In genomic region chr3:180974286-180974685, GRCh38 we compare ENCODE assay signal across 18 cellular contexts. TPM values are rescaled to one million over a fixed set of nuclear protein-coding genes. Genes with fewer than 3 reads are reported as not detected.
DNase-seq lines count a peak whose midpoint lies in the region; ATAC-seq and TF ChIP-seq lines count a peak whose summit lies in the region.
"Had no signal": no experiment of that assay in that cellular context is flagged by ENCODE, and none has a peak within 500 bp of the region (broad histone marks: within the 10 kb centered on the region; RNA-seq: fewer than 3 reads in every experiment).

No MANE protein-coding gene starts in this region.

- no peak overlapping the region for H2BK5ac ChIP-seq in IMR-90 (ENCODE audit: low read depth, low read length, poor library complexity, severe bottlenecking)

- no peak overlapping the region for H3K14ac ChIP-seq in IMR-90 (replicated peaks; ENCODE audit: low read depth, low read length)

- TF ChIP-seq POLR2A in heart left ventricle (IDR thresholded peaks at IDR 0.05) (no peak), IMR-90 (IDR thresholded peaks at IDR 0.05; ENCODE audit: low read depth, low read length) (no peak), Peyer's patch (IDR thresholded peaks at IDR 0.05) (no peak)

- H3K56ac ChIP-seq in IMR-90 (ENCODE audit: extremely low read depth, insufficient read depth, low read length), result no peak overlapping the region

- intact Hi-C loops in heart left ventricle (cut with DNase I) (loop anchor here in 1 of 10 donors (10.0 kb wide), 1 partner anchor 59 kb away; the partner anchor contains the start of gene FXR1), IMR-90 (cut with micrococcal nuclease) (loop anchor here (5.0 to 10.0 kb wide), 2 partner anchors 42 to 359 kb away; no protein-coding TSS in a partner anchor)

- WGBS in heart left ventricle, 4 donors, result 93 to 97% (median 94%) methylated on average over 6 of the region's 6 CpGs
- WGBS in IMR-90 (ENCODE audit: extremely low coverage in 2 of 2, insufficient read length in 1 of 2), 2 experiments, result 100% methylated on average over 3 of the region's 6 CpGs; no CpG with 5 or more reads in 1 of the 2 experiments

- dilution Hi-C loops in IMR-90 (cut with HindIII; ENCODE audit: low sequenced_read_pairs, unreplicated experiment), result no loop called here

- H2AK5ac ChIP-seq in IMR-90 (ENCODE audit: low read depth, low read length), result no peak overlapping the region

- no peak for TF ChIP-seq CTCF in heart left ventricle (IDR thresholded peaks at IDR 0.05)
- no peak for TF ChIP-seq CTCF in right atrium auricular region (IDR thresholded peaks at IDR 0.05)
- no peak for TF ChIP-seq CTCF in IMR-90 (conservative IDR thresholded peaks at IDR 0.05; ENCODE audit: low read depth, low read length)
- TF ChIP-seq CTCF in Peyer's patch (IDR thresholded peaks at IDR 0.05), result no peak

- H4K91ac ChIP-seq in IMR-90 (ENCODE audit: insufficient read depth, low read depth, low read length), result no peak overlapping the region

- H3K4me2 ChIP-seq in IMR-90 (ENCODE audit: low read depth, low read length), result no peak overlapping the region

- TF ChIP-seq RAD21 in IMR-90 (IDR thresholded peaks at IDR 0.05; ENCODE audit: low read length), result no peak

- H4K8ac ChIP-seq in IMR-90 (ENCODE audit: low read depth in 2 of 2, low read length in 2 of 2), result no peak overlapping the region

- H3K9ac ChIP-seq in IMR-90 (ENCODE audit: low read depth, low read length), result no peak overlapping the region

- peak overlapping the region; percentile 66 for H3K27ac Mint-ChIP-seq in activated naive CD8-positive, alpha-beta T cell
- peak overlapping the region in 4 of 6 donors; percentile 28 to 78 (median 67) for H3K27ac Mint-ChIP-seq in naive B cell

- no TSS peak for BruUV-seq in IMR-90 (replicated peaks; lab: Mats Ljungman, UMichigan)

- H2BK120ac ChIP-seq in IMR-90 (ENCODE audit: low read depth, low read length), result no peak overlapping the region

- POLR2A ChIA-PET in IMR-90 (lab: Charles Lee; ENCODE audit: unreplicated experiment), result no interaction called here

- H2AFZ ChIP-seq in IMR-90 (replicated peaks; ENCODE audit: low read length, poor library complexity), result no peak overlapping the region

- H3K4me3 ChIP-seq in heart left ventricle (no peak overlapping the region), right atrium auricular region (no peak overlapping the region), IMR-90 (ENCODE audit: insufficient read depth, low read depth, low read length) (no peak overlapping the region), Peyer's patch (no peak overlapping the region)

- peaks cover 5 to 13% of the 10 kb centered on the region in 2 experiments; a peak in 2 of 4 replicates for H3K79me1 ChIP-seq in IMR-90 (ENCODE audit: low read depth in 1 of 2, low read length in 2 of 2)

- no peaks in the 10 kb centered on the region for H3K9me3 Mint-ChIP-seq in activated naive CD8-positive, alpha-beta T cell (ENCODE audit: low read depth)
- H3K9me3 Mint-ChIP-seq in naive B cell, result no peaks in the 10 kb centered on the region
- H3K9me3 Mint-ChIP-seq: CD8-positive, alpha-beta memory T cell had no signal

- H3K27ac ChIP-seq in heart left ventricle, result no peak overlapping the region
- H3K27ac ChIP-seq in right atrium auricular region, result no peak overlapping the region
- H3K27ac ChIP-seq in IMR-90 (ENCODE audit: insufficient read depth, low read length), result no peak overlapping the region
- H3K27ac ChIP-seq in Peyer's patch, result no peak overlapping the region

- H2AK9ac ChIP-seq in IMR-90 (replicated peaks; ENCODE audit: low read depth, low read length, poor library complexity), result no peak overlapping the region

- H3K27me3 ChIP-seq in heart left ventricle, result no peaks in the 10 kb centered on the region
- no peaks in the 10 kb centered on the region for H3K27me3 ChIP-seq in right atrium auricular region
- no peaks in the 10 kb centered on the region for H3K27me3 ChIP-seq in IMR-90 (ENCODE audit: control insufficient read depth, insufficient read depth, low read length)
- no peaks in the 10 kb centered on the region for H3K27me3 ChIP-seq in Peyer's patch

- H3K4me1 ChIP-seq in heart left ventricle, result peaks cover 0 to 3% (median 0%) of the 10 kb centered on the region in 12 donors
- H3K4me1 ChIP-seq in right atrium auricular region, result no peaks in the 10 kb centered on the region
- no peaks in the 10 kb centered on the region for H3K4me1 ChIP-seq in IMR-90 (ENCODE audit: control insufficient read depth, insufficient read depth, low read length)
- no peaks in the 10 kb centered on the region for H3K4me1 ChIP-seq in Peyer's patch

- 0 out of 2 replicates have a peak, but pooled peaks cover 4% of the 10 kb centered on the region for H3K9me1 ChIP-seq in IMR-90 (ENCODE audit: insufficient read depth, low read length)

- H2BK20ac ChIP-seq in IMR-90 (ENCODE audit: low read depth, low read length), result no peak overlapping the region

- H3K9me3 ChIP-seq in heart left ventricle (no peaks in the 10 kb centered on the region), right atrium auricular region (no peaks in the 10 kb centered on the region), IMR-90 (ENCODE audit: control insufficient read depth, insufficient read depth, low read length) (no peaks in the 10 kb centered on the region), Peyer's patch (no peaks in the 10 kb centered on the region)

- H4K5ac ChIP-seq in IMR-90 (ENCODE audit: low read depth, low read length), result no peak overlapping the region

- ATAC-seq in heart left ventricle, result peak in 3 of 4 donors; percentile 18 to 30 (median 18)
- ATAC-seq in IMR-90 (ENCODE audit: low read depth), result no peak
- no peak for ATAC-seq in naive B cell (ENCODE audit: low read depth in 2 of 2)

- in situ Hi-C loops in IMR-90 (cut with MboI; ENCODE audit: low sequenced_read_pairs), result loop anchor here (25.0 kb wide), 1 partner anchor 1387 kb away; no protein-coding TSS in a partner anchor

- H3K18ac ChIP-seq in IMR-90 (ENCODE audit: low read depth, low read length), result no peak overlapping the region

- DNase-seq in heart left ventricle (no peak), right atrium auricular region (ENCODE audit: low spot score) (no peak), IMR-90 (peak; percentile 2), naive B cell (no peak), DMS53 (lab: John Stamatoyannopoulos, UW) (no peak), Peyer's patch (no peak)
- DNase-seq: ACHN; C1 segment of cervical spinal cord; CD8-positive, alpha-beta memory T cell; KG1; NCI-H1105 treated with DMSO at 0.1 percent for 48 hours; NCI-H187; NCI-H2107; NCI-H510A; NCI-H748 treated with DMSO at 0.1 percent for 48 hours; NK-92 treated with Interleukin-12 subunit alpha and Interleukin-12 subunit beta, amount 100 ng/mL, for 24 hours; SHP77 had no signal

- H3K4me1 Mint-ChIP-seq in activated naive CD8-positive, alpha-beta T cell (ENCODE audit: low read depth), result peaks cover 3% of the 10 kb centered on the region
- H3K4me1 Mint-ChIP-seq in naive B cell, result peaks cover 0 to 13% (median 4%) of the 10 kb centered on the region in 3 donors

- H4K20me1 ChIP-seq in IMR-90 (ENCODE audit: insufficient read depth, low read length), result no peaks in the 10 kb centered on the region

- H3K36me3 Mint-ChIP-seq in activated naive CD8-positive, alpha-beta T cell, result peaks cover 2% of the 10 kb centered on the region
- H3K36me3 Mint-ChIP-seq in naive B cell, result peaks cover 5 to 6% of the 10 kb centered on the region in 2 donors

- CTCF ChIA-PET in IMR-90 (lab: Yijun Ruan, JAX), result no interaction called here

- no peak overlapping the region for H3K23ac ChIP-seq in IMR-90 (ENCODE audit: low read depth, low read length)

- H3K27me3 Mint-ChIP-seq in activated naive CD8-positive, alpha-beta T cell, result no peaks in the 10 kb centered on the region
- no peaks in the 10 kb centered on the region for H3K27me3 Mint-ChIP-seq in naive B cell
- H3K27me3 Mint-ChIP-seq: CD8-positive, alpha-beta memory T cell had no signal

- H3K4me3 Mint-ChIP-seq in activated naive CD8-positive, alpha-beta T cell, result no peak overlapping the region
- H3K4me3 Mint-ChIP-seq in naive B cell, result no peak overlapping the region
- H3K4me3 Mint-ChIP-seq: CD8-positive, alpha-beta memory T cell had no signal

- no peak overlapping the region for H3K4ac ChIP-seq in IMR-90 (ENCODE audit: low read depth, low read length)

- no peak overlapping the region for H2BK15ac ChIP-seq in IMR-90 (ENCODE audit: low read depth, low read length)

- H3K36me3 ChIP-seq in heart left ventricle (peaks cover 0 to 100% (median 80%) of the 10 kb centered on the region in 9 donors), right atrium auricular region (peaks cover 42% of the 10 kb centered on the region), IMR-90 (ENCODE audit: control insufficient read depth, insufficient read depth, low read length) (peaks cover 25% of the 10 kb centered on the region), Peyer's patch (peaks cover 0 to 50% (median 0%) of the 10 kb centered on the region in 3 donors)

TF ChIP-seq in IMR-90, 13 proteins besides CTCF, POLR2A, EP300 and RAD21 (continues in another document):
- TF ChIP-seq BHLHE40 (IDR thresholded peaks at IDR 0.05; ENCODE audit: low read depth, low read length) (no peak), MAZ (IDR thresholded peaks at IDR 0.05; ENCODE audit: borderline replicate concordance, low read depth, low read length) (no peak), SMC3 (IDR thresholded peaks at IDR 0.05; ENCODE audit: low read depth, low read length) (no peak), CHD1 (IDR thresholded peaks at IDR 0.05; ENCODE audit: low read depth, low read length) (no peak), RFX5 (IDR thresholded peaks at IDR 0.05; ENCODE audit: low read depth, low read length) (no peak), CEBPB (IDR thresholded peaks at IDR 0.05; ENCODE audit: low read depth, low read length) (no peak), MXI1 (IDR thresholded peaks at IDR 0.05; ENCODE audit: borderline replicate concordance, low read depth, low read length) (no peak), RCOR1 (IDR thresholded peaks at IDR 0.05; ENCODE audit: insufficient replicate concordance, low read length) (no peak), USF2 (IDR thresholded peaks at IDR 0.05; ENCODE audit: low read depth, low read length) (no peak)

RNA-seq across cellular contexts. Expression of gene DNAJC19, which starts 15.2 kb away (rescaled TPM):
- total RNA-seq in heart left ventricle, result 100 to 1,000 TPM in 1 of 9 donors, 10 to 100 TPM in 8; 51.7 to 122 (median 85.6) TPM
- polyA plus RNA-seq in heart left ventricle, result 100 to 1,000 TPM in 1 of 2 donors, 10 to 100 TPM in 1; 50.5 to 140 TPM
- 10 to 100 TPM; 42.7 to 58.9 TPM for total RNA-seq in right atrium auricular region
- total RNA-seq in IMR-90 (2012; rRNA removed), result 16.0 and 20.8 TPM in 2 replicates
- 37.5 and 39.4 TPM in 2 replicates for polyA plus RNA-seq in IMR-90 (2012; rRNA removed)
- polyA plus RNA-seq in IMR-90 (2012; cell fraction: cytosol; rRNA removed), result 23.6 and 26.1 TPM in 2 replicates
- 8.2 and 16.8 TPM in 2 replicates for polyA plus RNA-seq in IMR-90 (2012; cell fraction: nucleus; rRNA removed; ENCODE audit: low replicate concordance)
- polyA plus RNA-seq in naive B cell (ENCODE audit: low read depth in 6 of 6), result 100 to 1,000 TPM in 1 of 6 donors, 10 to 100 TPM in 5; 73.1 to 104 (median 85.3) TPM
- 10 to 100 TPM; 22.7 to 36.3 (median 33.6) TPM for total RNA-seq in Peyer's patch

Comparison
In these comparisons a context has a peak if more than half of its experiments do, and no peak if none do; other contexts are left out.
1. ATAC-seq: peak in heart left ventricle (3 of 4); none in IMR-90 (single experiment) and naive B cell (0 of 2).